ENCODE assay signal across 22 cellular contexts in genomic region chr15:28786521-28786920, GRCh38.
DNase-seq lines count a peak whose midpoint lies in the region; ATAC-seq and TF ChIP-seq lines count a peak whose summit lies in the region.
"Had no signal": no experiment of that assay in that cellular context is flagged by ENCODE, and none has a peak within 500 bp of the region (broad histone marks: within the 10 kb centered on the region; RNA-seq: fewer than 3 reads in every experiment).

No MANE protein-coding gene starts in this region.

- H3K9ac ChIP-seq in fibroblast of lung (ENCODE audit: insufficient read depth, low read length): no peak overlapping the region
- H3K9ac ChIP-seq: BLaER1 treated with 17β-estradiol and CSF1 and Interleukin-3, amounts not matched to agents 10 nM and 100 nM had no signal

- no peaks in the 10 kb centered on the region for H3K4me1 ChIP-seq in fibroblast of lung (ENCODE audit: control insufficient read depth, extremely low read depth, insufficient read depth, low read length)
- H3K4me1 ChIP-seq: foreskin keratinocyte had no signal

- H3K9me3 ChIP-seq in fibroblast of lung (ENCODE audit: control insufficient read depth, insufficient read depth, low read depth, low read length): no peaks in the 10 kb centered on the region

- ATAC-seq in GM21528 (IDR thresholded peaks at IDR 0.05; ENCODE audit: low FRiP score, unreplicated experiment): no peak
- no peak for ATAC-seq in GM19328 (IDR thresholded peaks at IDR 0.05; ENCODE audit: unreplicated experiment)
- ATAC-seq in HG02885 (IDR thresholded peaks at IDR 0.05; ENCODE audit: poor library complexity, unreplicated experiment): no peak
- ATAC-seq: foreskin keratinocyte, natural killer cell had no signal

- H2AFZ ChIP-seq in fibroblast of lung (ENCODE audit: low read length): no peak overlapping the region

- H3K27ac ChIP-seq in fibroblast of lung (ENCODE audit: insufficient read depth, low read length): no peak overlapping the region
- H3K27ac ChIP-seq: BLaER1 treated with 17β-estradiol and CSF1 and Interleukin-3, amounts not matched to agents 10 nM and 100 nM; cardiac muscle cell; foreskin keratinocyte had no signal

- DNase-seq in HuH-7.5 (ENCODE audit: low spot score): peak; percentile 2
- peak; percentile 14 for DNase-seq in OCI-M1 (lab: John Stamatoyannopoulos, UW)
- DNase-seq in fibroblast of lung (ENCODE audit: low read depth in 2 of 2): peak; percentile 1 to 73
- no peak for DNase-seq in NCI-H1694 (lab: John Stamatoyannopoulos, UW)
- DNase-seq: activated T-cell treated with anti-CD3 and anti-CD28 coated beads, Interleukin-2, amount 50 U/mL, for 48 hours; effector CD8-positive, alpha-beta T cell; GDM1; kidney glomerular epithelial cell; mesenchymal stem cell; natural killer cell; NCI-H1694 treated with DMSO at 0.1 percent for 48 hours; NCI-H2227 treated with DMSO at 0.1 percent for 48 hours; NK-92 treated with Interleukin-12 subunit alpha and Interleukin-12 subunit beta, amount 100 ng/mL, for 24 hours; Right ventricle myocardium superior; small intestine; stimulated activated CD4-positive, alpha-beta T cell treated with anti-CD3 and anti-CD28 coated beads, Interleukin-4, amount 100 ng/mL, for 1 hour had no signal

- no peak overlapping the region for H3K4me3 ChIP-seq in fibroblast of lung (replicated peaks in 1 of 4; ENCODE audit: control extremely low read depth in 1 of 4, insufficient read depth in 1 of 4, low read depth in 3 of 4, low read length in 4 of 4)
- H3K4me3 ChIP-seq: BLaER1 treated with 17β-estradiol and CSF1 and Interleukin-3, amounts not matched to agents 10 nM and 100 nM; cardiac muscle cell had no signal

- no peaks in the 10 kb centered on the region for H4K20me1 ChIP-seq in fibroblast of lung (ENCODE audit: control insufficient read depth, extremely low read depth, insufficient read depth, low read length)
- H4K20me1 ChIP-seq: BLaER1 treated with 17β-estradiol and CSF1 and Interleukin-3, amounts not matched to agents 10 nM and 100 nM had no signal

- TF ChIP-seq CTCF in fibroblast of lung (conservative IDR thresholded peaks at IDR 0.05 in 1 of 2, IDR thresholded peaks at IDR 0.05 in 1 of 2; ENCODE audit: low read depth in 1 of 2, low read length in 2 of 2): no peak

- H3K79me2 ChIP-seq in fibroblast of lung (ENCODE audit: control insufficient read depth, insufficient read depth, low read length): no peaks in the 10 kb centered on the region

- H3K4me2 ChIP-seq in fibroblast of lung (ENCODE audit: extremely low read depth, insufficient read depth, low read length): no peak overlapping the region

- no peaks in the 10 kb centered on the region for H3K27me3 ChIP-seq in fibroblast of lung (ENCODE audit: control insufficient read depth, insufficient read depth, low read length)
- H3K27me3 ChIP-seq: cardiac muscle cell had no signal

- H3K36me3 ChIP-seq in fibroblast of lung (ENCODE audit: control insufficient read depth, insufficient read depth, low read length): no peaks in the 10 kb centered on the region
- H3K36me3 ChIP-seq: BLaER1 treated with 17β-estradiol and CSF1 and Interleukin-3, amounts not matched to agents 10 nM and 100 nM; cardiac muscle cell had no signal
